1 cellular context compared by ENCODE assay signal in the genomic region with DNA sequence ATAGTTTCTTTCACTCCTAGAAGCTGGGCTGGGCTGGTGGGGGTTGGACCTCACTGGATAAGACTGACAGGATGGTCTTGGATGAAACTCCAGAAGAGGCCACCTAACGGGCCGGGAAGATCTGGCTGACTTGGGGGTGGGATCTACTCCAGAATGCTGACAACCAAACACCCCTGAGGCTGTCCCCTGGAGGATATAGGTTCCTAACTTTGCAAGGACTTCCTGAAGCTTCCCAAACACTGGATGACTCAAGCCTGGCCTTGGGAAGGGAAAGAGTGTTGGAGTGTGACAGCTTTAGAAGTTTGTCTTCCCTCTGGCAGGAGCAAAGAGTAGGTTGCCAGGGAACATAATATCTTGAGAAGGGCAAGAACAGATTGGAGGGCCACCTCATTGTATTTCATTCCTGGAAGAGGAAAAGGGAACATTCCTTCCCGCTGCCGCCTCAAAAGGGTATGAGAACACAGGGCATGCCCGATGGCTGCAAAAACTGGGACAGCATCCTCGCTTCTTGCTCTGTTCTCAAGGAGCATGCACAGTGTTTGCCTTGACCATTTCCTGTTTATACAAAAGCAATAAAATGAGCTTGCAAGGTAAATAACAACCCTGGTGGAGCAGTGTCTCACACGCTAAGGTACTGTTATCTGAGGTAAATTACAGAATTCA.
A peak's percentile ranks its signal among the peaks of the same experiment; 100 is the strongest.
TF ChIP-seq lines count a peak whose summit lies in the region.

No MANE protein-coding gene starts in this region.

TF ChIP-seq in HEK293, 187 proteins besides CTCF, POLR2A, EP300 and RAD21 (continued from another document):
- TF ChIP-seq, protein P1, sequence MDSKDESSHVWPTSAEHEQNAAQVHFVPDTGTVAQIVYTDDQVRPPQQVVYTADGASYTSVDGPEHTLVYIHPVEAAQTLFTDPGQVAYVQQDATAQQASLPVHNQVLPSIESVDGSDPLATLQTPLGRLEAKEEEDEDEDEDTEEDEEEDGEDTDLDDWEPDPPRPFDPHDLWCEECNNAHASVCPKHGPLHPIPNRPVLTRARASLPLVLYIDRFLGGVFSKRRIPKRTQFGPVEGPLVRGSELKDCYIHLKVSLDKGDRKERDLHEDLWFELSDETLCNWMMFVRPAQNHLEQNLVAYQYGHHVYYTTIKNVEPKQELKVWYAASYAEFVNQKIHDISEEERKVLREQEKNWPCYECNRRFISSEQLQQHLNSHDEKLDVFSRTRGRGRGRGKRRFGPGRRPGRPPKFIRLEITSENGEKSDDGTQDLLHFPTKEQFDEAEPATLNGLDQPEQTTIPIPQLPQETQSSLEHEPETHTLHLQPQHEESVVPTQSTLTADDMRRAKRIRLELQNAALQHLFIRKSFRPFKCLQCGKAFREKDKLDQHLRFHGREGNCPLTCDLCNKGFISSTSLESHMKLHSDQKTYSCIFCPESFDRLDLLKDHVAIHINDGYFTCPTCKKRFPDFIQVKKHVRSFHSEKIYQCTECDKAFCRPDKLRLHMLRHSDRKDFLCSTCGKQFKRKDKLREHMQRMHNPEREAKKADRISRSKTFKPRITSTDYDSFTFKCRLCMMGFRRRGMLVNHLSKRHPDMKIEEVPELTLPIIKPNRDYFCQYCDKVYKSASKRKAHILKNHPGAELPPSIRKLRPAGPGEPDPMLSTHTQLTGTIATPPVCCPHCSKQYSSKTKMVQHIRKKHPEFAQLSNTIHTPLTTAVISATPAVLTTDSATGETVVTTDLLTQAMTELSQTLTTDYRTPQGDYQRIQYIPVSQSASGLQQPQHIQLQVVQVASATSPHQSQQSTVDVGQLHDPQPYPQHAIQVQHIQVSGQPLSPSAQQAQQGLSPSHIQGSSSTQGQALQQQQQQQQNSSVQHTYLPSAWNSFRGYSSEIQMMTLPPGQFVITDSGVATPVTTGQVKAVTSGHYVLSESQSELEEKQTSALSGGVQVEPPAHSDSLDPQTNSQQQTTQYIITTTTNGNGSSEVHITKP (tag by site-specific recombination; IDR thresholded peaks at IDR 0.05) = peak; percentile 86
- TF ChIP-seq KLF8 (tag by site-specific recombination; IDR thresholded peaks at IDR 0.05) = no peak
- no peak for TF ChIP-seq ZNF202 (tag by site-specific recombination; IDR thresholded peaks at IDR 0.05; ENCODE audit: borderline replicate concordance)
- peak; percentile 40; the same call in 1 of the 2 replicates for TF ChIP-seq ZBTB17 (tag by site-specific recombination; IDR thresholded peaks at IDR 0.05)
- TF ChIP-seq, protein P2, sequence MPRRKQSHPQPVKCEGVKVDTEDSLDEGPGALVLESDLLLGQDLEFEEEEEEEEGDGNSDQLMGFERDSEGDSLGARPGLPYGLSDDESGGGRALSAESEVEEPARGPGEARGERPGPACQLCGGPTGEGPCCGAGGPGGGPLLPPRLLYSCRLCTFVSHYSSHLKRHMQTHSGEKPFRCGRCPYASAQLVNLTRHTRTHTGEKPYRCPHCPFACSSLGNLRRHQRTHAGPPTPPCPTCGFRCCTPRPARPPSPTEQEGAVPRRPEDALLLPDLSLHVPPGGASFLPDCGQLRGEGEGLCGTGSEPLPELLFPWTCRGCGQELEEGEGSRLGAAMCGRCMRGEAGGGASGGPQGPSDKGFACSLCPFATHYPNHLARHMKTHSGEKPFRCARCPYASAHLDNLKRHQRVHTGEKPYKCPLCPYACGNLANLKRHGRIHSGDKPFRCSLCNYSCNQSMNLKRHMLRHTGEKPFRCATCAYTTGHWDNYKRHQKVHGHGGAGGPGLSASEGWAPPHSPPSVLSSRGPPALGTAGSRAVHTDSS (tag by site-specific recombination; IDR thresholded peaks at IDR 0.05) = no peak
- TF ChIP-seq ZNF521 (tag by site-specific recombination; IDR thresholded peaks at IDR 0.05) = no peak
- TF ChIP-seq HOXC10 (CRISPR knock-in tag; IDR thresholded peaks at IDR 0.05) = no peak
- no peak for TF ChIP-seq ZSCAN18 (tag by site-specific recombination; IDR thresholded peaks at IDR 0.05)
- 0 out of 2 replicates have a peak, but pooled peaks have one; percentile 15 for TF ChIP-seq ZXDB (tag by site-specific recombination; IDR thresholded peaks at IDR 0.05)
- TF ChIP-seq ZNF133 (tag by site-specific recombination; IDR thresholded peaks at IDR 0.05) = no peak
- no peak for TF ChIP-seq ZNF426 (tag by site-specific recombination; IDR thresholded peaks at IDR 0.05)
- TF ChIP-seq ZNF19 (tag by site-specific recombination; IDR thresholded peaks at IDR 0.05; ENCODE audit: low read depth) = no peak
- TF ChIP-seq, protein P3, sequence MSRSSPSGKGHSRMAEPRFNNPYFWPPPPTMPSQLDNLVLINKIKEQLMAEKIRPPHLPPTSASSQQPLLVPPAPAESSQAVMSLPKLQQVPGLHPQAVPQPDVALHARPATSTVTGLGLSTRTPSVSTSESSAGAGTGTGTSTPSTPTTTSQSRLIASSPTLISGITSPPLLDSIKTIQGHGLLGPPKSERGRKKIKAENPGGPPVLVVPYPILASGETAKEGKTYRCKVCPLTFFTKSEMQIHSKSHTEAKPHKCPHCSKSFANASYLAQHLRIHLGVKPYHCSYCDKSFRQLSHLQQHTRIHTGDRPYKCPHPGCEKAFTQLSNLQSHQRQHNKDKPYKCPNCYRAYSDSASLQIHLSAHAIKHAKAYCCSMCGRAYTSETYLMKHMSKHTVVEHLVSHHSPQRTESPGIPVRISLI (tag by site-specific recombination; IDR thresholded peaks at IDR 0.05) = no peak
- TF ChIP-seq ZNF26 (tag by site-specific recombination; IDR thresholded peaks at IDR 0.05) = no peak
- no peak for TF ChIP-seq ZNF473 (tag by site-specific recombination; IDR thresholded peaks at IDR 0.05)
- TF ChIP-seq, protein P4, sequence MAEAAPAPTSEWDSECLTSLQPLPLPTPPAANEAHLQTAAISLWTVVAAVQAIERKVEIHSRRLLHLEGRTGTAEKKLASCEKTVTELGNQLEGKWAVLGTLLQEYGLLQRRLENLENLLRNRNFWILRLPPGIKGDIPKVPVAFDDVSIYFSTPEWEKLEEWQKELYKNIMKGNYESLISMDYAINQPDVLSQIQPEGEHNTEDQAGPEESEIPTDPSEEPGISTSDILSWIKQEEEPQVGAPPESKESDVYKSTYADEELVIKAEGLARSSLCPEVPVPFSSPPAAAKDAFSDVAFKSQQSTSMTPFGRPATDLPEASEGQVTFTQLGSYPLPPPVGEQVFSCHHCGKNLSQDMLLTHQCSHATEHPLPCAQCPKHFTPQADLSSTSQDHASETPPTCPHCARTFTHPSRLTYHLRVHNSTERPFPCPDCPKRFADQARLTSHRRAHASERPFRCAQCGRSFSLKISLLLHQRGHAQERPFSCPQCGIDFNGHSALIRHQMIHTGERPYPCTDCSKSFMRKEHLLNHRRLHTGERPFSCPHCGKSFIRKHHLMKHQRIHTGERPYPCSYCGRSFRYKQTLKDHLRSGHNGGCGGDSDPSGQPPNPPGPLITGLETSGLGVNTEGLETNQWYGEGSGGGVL (tag by site-specific recombination; IDR thresholded peaks at IDR 0.05) = 0 out of 2 replicates have a peak, but pooled peaks have one; percentile 17
- TF ChIP-seq, protein P5, sequence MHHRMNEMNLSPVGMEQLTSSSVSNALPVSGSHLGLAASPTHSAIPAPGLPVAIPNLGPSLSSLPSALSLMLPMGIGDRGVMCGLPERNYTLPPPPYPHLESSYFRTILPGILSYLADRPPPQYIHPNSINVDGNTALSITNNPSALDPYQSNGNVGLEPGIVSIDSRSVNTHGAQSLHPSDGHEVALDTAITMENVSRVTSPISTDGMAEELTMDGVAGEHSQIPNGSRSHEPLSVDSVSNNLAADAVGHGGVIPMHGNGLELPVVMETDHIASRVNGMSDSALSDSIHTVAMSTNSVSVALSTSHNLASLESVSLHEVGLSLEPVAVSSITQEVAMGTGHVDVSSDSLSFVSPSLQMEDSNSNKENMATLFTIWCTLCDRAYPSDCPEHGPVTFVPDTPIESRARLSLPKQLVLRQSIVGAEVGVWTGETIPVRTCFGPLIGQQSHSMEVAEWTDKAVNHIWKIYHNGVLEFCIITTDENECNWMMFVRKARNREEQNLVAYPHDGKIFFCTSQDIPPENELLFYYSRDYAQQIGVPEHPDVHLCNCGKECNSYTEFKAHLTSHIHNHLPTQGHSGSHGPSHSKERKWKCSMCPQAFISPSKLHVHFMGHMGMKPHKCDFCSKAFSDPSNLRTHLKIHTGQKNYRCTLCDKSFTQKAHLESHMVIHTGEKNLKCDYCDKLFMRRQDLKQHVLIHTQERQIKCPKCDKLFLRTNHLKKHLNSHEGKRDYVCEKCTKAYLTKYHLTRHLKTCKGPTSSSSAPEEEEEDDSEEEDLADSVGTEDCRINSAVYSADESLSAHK (tag by site-specific recombination; IDR thresholded peaks at IDR 0.05) = no peak
- no peak for TF ChIP-seq ZNF843 (tag by site-specific recombination; IDR thresholded peaks at IDR 0.05)
- no peak for TF ChIP-seq ZNF121 (tag by site-specific recombination; IDR thresholded peaks at IDR 0.05)
- no peak for TF ChIP-seq ZNF146 (tag by site-specific recombination; IDR thresholded peaks at IDR 0.05)
- no peak for TF ChIP-seq SCRT1 (tag by site-specific recombination; IDR thresholded peaks at IDR 0.05; ENCODE audit: borderline replicate concordance)
- TF ChIP-seq ZNF600 (tag by site-specific recombination; IDR thresholded peaks at IDR 0.05) = no peak
- TF ChIP-seq ZNF223 (tag by site-specific recombination; IDR thresholded peaks at IDR 0.05) = no peak
- no peak for TF ChIP-seq ZNF175 (tag by site-specific recombination; IDR thresholded peaks at IDR 0.05)
- 0 out of 2 replicates have a peak, but pooled peaks have one; percentile 24 for TF ChIP-seq TRIM28 (IDR thresholded peaks at IDR 0.05; ENCODE audit: borderline replicate concordance, low read length)
- no peak for TF ChIP-seq GLI4 (tag by site-specific recombination; IDR thresholded peaks at IDR 0.05)
- TF ChIP-seq ZFP69B (tag by site-specific recombination; IDR thresholded peaks at IDR 0.05) = no peak
- TF ChIP-seq, protein P6, sequence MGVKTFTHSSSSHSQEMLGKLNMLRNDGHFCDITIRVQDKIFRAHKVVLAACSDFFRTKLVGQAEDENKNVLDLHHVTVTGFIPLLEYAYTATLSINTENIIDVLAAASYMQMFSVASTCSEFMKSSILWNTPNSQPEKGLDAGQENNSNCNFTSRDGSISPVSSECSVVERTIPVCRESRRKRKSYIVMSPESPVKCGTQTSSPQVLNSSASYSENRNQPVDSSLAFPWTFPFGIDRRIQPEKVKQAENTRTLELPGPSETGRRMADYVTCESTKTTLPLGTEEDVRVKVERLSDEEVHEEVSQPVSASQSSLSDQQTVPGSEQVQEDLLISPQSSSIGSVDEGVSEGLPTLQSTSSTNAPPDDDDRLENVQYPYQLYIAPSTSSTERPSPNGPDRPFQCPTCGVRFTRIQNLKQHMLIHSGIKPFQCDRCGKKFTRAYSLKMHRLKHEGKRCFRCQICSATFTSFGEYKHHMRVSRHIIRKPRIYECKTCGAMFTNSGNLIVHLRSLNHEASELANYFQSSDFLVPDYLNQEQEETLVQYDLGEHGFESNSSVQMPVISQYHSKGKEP (tag by site-specific recombination; IDR thresholded peaks at IDR 0.05) = 0 out of 2 replicates have a peak, but pooled peaks have one; percentile 14
- no peak for TF ChIP-seq ZNF112 (tag by site-specific recombination; IDR thresholded peaks at IDR 0.05)
- TF ChIP-seq KLF16 (tag by site-specific recombination; IDR thresholded peaks at IDR 0.05) = no peak
- no peak for TF ChIP-seq ZNF501 (tag by site-specific recombination; IDR thresholded peaks at IDR 0.05)
- TF ChIP-seq MZF1 (tag by site-specific recombination; IDR thresholded peaks at IDR 0.05; ENCODE audit: borderline replicate concordance) = no peak
- no peak for TF ChIP-seq SP7 (tag by site-specific recombination; IDR thresholded peaks at IDR 0.05)
- TF ChIP-seq ZNF488 (tag by site-specific recombination; IDR thresholded peaks at IDR 0.05) = no peak
